In genomic region chr7:128408709-128409434, GRCh38 we compare ENCODE assay signal across 9 cellular contexts. TPM values are rescaled to one million over a fixed set of nuclear protein-coding genes. Genes with fewer than 3 reads are reported as not detected.
DNase-seq lines count a peak whose midpoint lies in the region; ATAC-seq and TF ChIP-seq lines count a peak whose summit lies in the region.
"Had no signal": no experiment of that assay in that cellular context is flagged by ENCODE, and none has a peak within 500 bp of the region (broad histone marks: within the 10 kb centered on the region; RNA-seq: fewer than 3 reads in every experiment).

No MANE protein-coding gene starts in this region.

- WGBS in mammary epithelial cell (ENCODE audit: low coverage, missing lambda C conversion rate) = 74% methylated on average over 11 of the region's 14 CpGs

- peaks cover 15% of the 10 kb centered on the region for H3K79me2 ChIP-seq in KMS-11 (ENCODE audit: insufficient read depth, low read depth)
- H3K79me2 ChIP-seq in mammary epithelial cell (ENCODE audit: insufficient read depth, low read length) = peaks cover 18% of the 10 kb centered on the region

- H2AFZ ChIP-seq in KMS-11 (ENCODE audit: low read depth) = peak overlapping the region; percentile 99
- H2AFZ ChIP-seq in mammary epithelial cell (ENCODE audit: low read depth, low read length) = peak overlapping the region; percentile 100

- peak overlapping the region; percentile 94 for H3K4me3 ChIP-seq in CD8-positive, alpha-beta memory T cell (ENCODE audit: low read length)
- no peak overlapping the region for H3K4me3 ChIP-seq in KMS-11 (IDR thresholded peaks at IDR 0.05; ENCODE audit: insufficient read depth, low read depth, low read length)
- H3K4me3 ChIP-seq in mammary epithelial cell (replicated peaks in 1 of 3; ENCODE audit: insufficient read depth in 1 of 3, low read depth in 2 of 3, low read length in 3 of 3) = peak overlapping the region; percentile 67 to 77 (median 68)
- peak overlapping the region; percentile 20 for H3K4me3 ChIP-seq in mucosa of stomach (ENCODE audit: low read length)

- no peaks in the 10 kb centered on the region for H3K9me3 ChIP-seq in CD8-positive, alpha-beta memory T cell (ENCODE audit: low read length)
- H3K9me3 ChIP-seq in mammary epithelial cell (replicated peaks; ENCODE audit: insufficient read depth, low read length) (no peaks in the 10 kb centered on the region), mucosa of stomach (ENCODE audit: control insufficient read depth, low read length) (no peaks in the 10 kb centered on the region)

- no peaks in the 10 kb centered on the region for H3K27me3 ChIP-seq in CD8-positive, alpha-beta memory T cell (ENCODE audit: insufficient read depth, low read length, poor library complexity, severe bottlenecking)
- H3K27me3 ChIP-seq in KMS-11 (ENCODE audit: insufficient read depth, low read depth) = peaks cover 17% of the 10 kb centered on the region; the same call in 1 of the 2 replicates
- no peaks in the 10 kb centered on the region for H3K27me3 ChIP-seq in mammary epithelial cell (ENCODE audit: insufficient read depth, low read length)
- peaks cover 7% of the 10 kb centered on the region for H3K27me3 ChIP-seq in mucosa of stomach (ENCODE audit: control insufficient read depth, insufficient read depth, low read length)

- CTCF ChIA-PET in CD8-positive, alpha-beta memory T cell (lab: Charles Lee) = interaction anchor here (1.2 to 12.3 kb wide), 7 partner anchors 10 to 66 kb away, joined by 3 to 131 read pairs (median 3); no protein-coding TSS in a partner anchor
- CTCF ChIA-PET in mammary epithelial cell (lab: Charles Lee; ENCODE audit: low non-redundant PET) (no interaction called here), GM10248 (lab: Yijun Ruan, JAX) (interaction anchor here (1.2 to 42.8 kb wide), 5 partner anchors 9 to 61 kb away, joined by 3 to 963 read pairs (median 18); partner anchors contain the start of gene IMPDH1), HEK293T (lab: Yijun Ruan, JAX) (interaction anchor here (1.1 to 2.6 kb wide), 5 partner anchors 17 to 64 kb away, joined by 4 to 12 read pairs (median 7); no protein-coding TSS in a partner anchor)

- dilution Hi-C loops in mammary epithelial cell (cut with HindIII; ENCODE audit: low sequenced_read_pairs) = no loop called here

- no peak for DNase-seq in CD8-positive, alpha-beta memory T cell
- DNase-seq in mammary epithelial cell = no peak
- no peak for DNase-seq in GM10248 (ENCODE audit: extremely low spot score)
- DNase-seq in glomerular visceral epithelial cell (ENCODE audit: extremely low spot score) = no peak
- DNase-seq in HEK293T (ENCODE audit: extremely low spot score) = no peak

- H3K9me3 Mint-ChIP-seq in CD8-positive, alpha-beta memory T cell = no peaks in the 10 kb centered on the region

- peaks cover 41% of the 10 kb centered on the region for H3K4me1 ChIP-seq in CD8-positive, alpha-beta memory T cell (ENCODE audit: insufficient read depth, low read length)
- H3K4me1 ChIP-seq in KMS-11 (ENCODE audit: low read depth, poor library complexity, severe bottlenecking) (peaks cover 32% of the 10 kb centered on the region), mammary epithelial cell (ENCODE audit: insufficient read depth, low read length) (peaks cover 30% of the 10 kb centered on the region), mucosa of stomach (ENCODE audit: control insufficient read depth, insufficient read depth, low read length) (peaks cover 45% of the 10 kb centered on the region)

- H3K4me1 Mint-ChIP-seq in CD8-positive, alpha-beta memory T cell = peaks cover 34 to 50% (median 42%) of the 10 kb centered on the region in 3 donors

- no peak for ATAC-seq in HG02970 (IDR thresholded peaks at IDR 0.05; ENCODE audit: low FRiP score, unreplicated experiment)

- TF ChIP-seq CTCF in KMS-11 (conservative IDR thresholded peaks at IDR 0.05; ENCODE audit: low read depth, low read length) = no peak
- TF ChIP-seq CTCF in mammary epithelial cell (conservative IDR thresholded peaks at IDR 0.05 in 1 of 2, IDR thresholded peaks at IDR 0.05 in 1 of 2; ENCODE audit: extremely low read depth in 1 of 2, insufficient read depth in 1 of 2, low read depth in 1 of 2, low read length in 2 of 2) = no peak
- no peak for TF ChIP-seq CTCF in GM10248 (IDR thresholded peaks at IDR 0.05; ENCODE audit: control extremely low read depth, extremely low read depth, low read depth, missing control alignments)

- intact Hi-C loops in mammary epithelial cell (cut with micrococcal nuclease) = no loop called here

- peak overlapping the region; percentile 75 for H3K27ac ChIP-seq in CD8-positive, alpha-beta memory T cell (ENCODE audit: low read depth, low read length)
- H3K27ac ChIP-seq in KMS-11 (no peak overlapping the region), mammary epithelial cell (ENCODE audit: insufficient read depth, low read depth, low read length) (no peak overlapping the region)

- POLR2A ChIA-PET in CD8-positive, alpha-beta memory T cell (lab: Charles Lee) = interaction anchor here (1.1 kb wide), 1 partner anchor 16 kb away, joined by 3 read pairs; no protein-coding TSS in a partner anchor
- POLR2A ChIA-PET in GM10248 (lab: Yijun Ruan, JAX) = no interaction called here
- POLR2A ChIA-PET in HEK293T (lab: Yijun Ruan, JAX) = interaction anchor here (0.6 to 3.7 kb wide), 5 partner anchors 9 to 65 kb away, joined by 3 to 21 read pairs (median 3); partner anchors contain the start of genes HILPDA and RBM28

- peak overlapping the region; percentile 78 to 96 (median 86) for H3K27ac Mint-ChIP-seq in CD8-positive, alpha-beta memory T cell

- H3K4me2 ChIP-seq in KMS-11 = peak overlapping the region; percentile 69
- peak overlapping the region; percentile 93 for H3K4me2 ChIP-seq in mammary epithelial cell (ENCODE audit: insufficient read depth, low read depth, low read length)

- H4K20me1 ChIP-seq in KMS-11 (ENCODE audit: insufficient read depth) (peaks cover 6% of the 10 kb centered on the region), mammary epithelial cell (ENCODE audit: insufficient read depth, low read length) (no peaks in the 10 kb centered on the region)

- no peaks in the 10 kb centered on the region for H3K27me3 Mint-ChIP-seq in CD8-positive, alpha-beta memory T cell

- H3K4me3 Mint-ChIP-seq in CD8-positive, alpha-beta memory T cell = peak overlapping the region; percentile 83 to 97 (median 88)

- no TSS peak for BruUV-seq in mammary epithelial cell (replicated peaks; lab: Mats Ljungman, UMichigan)

- no peaks in the 10 kb centered on the region for H3K36me3 ChIP-seq in CD8-positive, alpha-beta memory T cell (ENCODE audit: insufficient read depth, low read length)
- H3K36me3 ChIP-seq in KMS-11 (ENCODE audit: insufficient read depth) (no peaks in the 10 kb centered on the region), mammary epithelial cell (ENCODE audit: insufficient read depth, low read length) (no peaks in the 10 kb centered on the region), mucosa of stomach (ENCODE audit: control insufficient read depth, insufficient read depth, low read length) (no peaks in the 10 kb centered on the region)

- in situ Hi-C loops in mammary epithelial cell (cut with MboI; ENCODE audit: low sequenced_read_pairs in 2 of 2) = no loop called here

- H3K9ac ChIP-seq in KMS-11 (no peak overlapping the region; the same call in 1 of the 2 replicates), mammary epithelial cell (ENCODE audit: insufficient read depth, low read length) (no peak overlapping the region), mucosa of stomach (ENCODE audit: low read length) (peak overlapping the region; percentile 88)

- peaks cover 0 to 4% (median 0%) of the 10 kb centered on the region in 3 donors for H3K36me3 Mint-ChIP-seq in CD8-positive, alpha-beta memory T cell

TF ChIP-seq in HEK293T, 16 proteins besides CTCF, POLR2A, EP300 and RAD21:
- TF ChIP-seq SP1 (IDR thresholded peaks at IDR 0.05) (no peak), FOXK2 (IDR thresholded peaks at IDR 0.05) (no peak), CTBP1 (IDR thresholded peaks at IDR 0.05; ENCODE audit: borderline replicate concordance) (no peak), TARDBP (IDR thresholded peaks at IDR 0.05) (no peak), PKNOX1 (IDR thresholded peaks at IDR 0.05) (no peak), SUZ12 (IDR thresholded peaks at IDR 0.05) (no peak), HDGF (IDR thresholded peaks at IDR 0.05; ENCODE audit: borderline replicate concordance) (no peak)

RNA-seq across cellular contexts. Expression of gene IMPDH1, which starts 0.9 kb away (rescaled TPM):
- total RNA-seq in CD8-positive, alpha-beta memory T cell = 10 to 100 TPM; 69.1 to 70.4 TPM
- polyA plus RNA-seq in CD8-positive, alpha-beta memory T cell = 48.3 TPM
- total RNA-seq in mammary epithelial cell = 10 to 100 TPM; 50.5 to 92.3 TPM
- polyA plus RNA-seq in mammary epithelial cell = 70.6 TPM
- 144 TPM for polyA minus RNA-seq in mammary epithelial cell

RNA-seq across cellular contexts. Expression of gene HILPDA, which starts 46.8 kb away (rescaled TPM):
- total RNA-seq in CD8-positive, alpha-beta memory T cell = 10 to 100 TPM; 16.7 to 17.5 TPM
- polyA plus RNA-seq in CD8-positive, alpha-beta memory T cell = 2.5 TPM
- 10 to 100 TPM in 1 of 2 donors, 1 to 10 TPM in 1; 9.7 to 10.0 TPM for total RNA-seq in mammary epithelial cell
- polyA plus RNA-seq in mammary epithelial cell = 29.1 TPM
- polyA minus RNA-seq in mammary epithelial cell = 33.9 TPM

RNA-seq across cellular contexts. Expression of gene PRRT4, which starts 47.4 kb away (rescaled TPM):
- total RNA-seq in CD8-positive, alpha-beta memory T cell = under 1 TPM; 0.22 to 0.35 TPM
- polyA plus RNA-seq in CD8-positive, alpha-beta memory T cell = 0.09 TPM
- total RNA-seq in mammary epithelial cell = under 1 TPM; 0.17 to 0.47 TPM
- polyA plus RNA-seq in mammary epithelial cell = 0.26 TPM
- polyA minus RNA-seq in mammary epithelial cell = not detected
- total RNA-seq: M059J had no signal
